Comparison of ENCODE assay signal across 8 cellular contexts in the genomic region with DNA sequence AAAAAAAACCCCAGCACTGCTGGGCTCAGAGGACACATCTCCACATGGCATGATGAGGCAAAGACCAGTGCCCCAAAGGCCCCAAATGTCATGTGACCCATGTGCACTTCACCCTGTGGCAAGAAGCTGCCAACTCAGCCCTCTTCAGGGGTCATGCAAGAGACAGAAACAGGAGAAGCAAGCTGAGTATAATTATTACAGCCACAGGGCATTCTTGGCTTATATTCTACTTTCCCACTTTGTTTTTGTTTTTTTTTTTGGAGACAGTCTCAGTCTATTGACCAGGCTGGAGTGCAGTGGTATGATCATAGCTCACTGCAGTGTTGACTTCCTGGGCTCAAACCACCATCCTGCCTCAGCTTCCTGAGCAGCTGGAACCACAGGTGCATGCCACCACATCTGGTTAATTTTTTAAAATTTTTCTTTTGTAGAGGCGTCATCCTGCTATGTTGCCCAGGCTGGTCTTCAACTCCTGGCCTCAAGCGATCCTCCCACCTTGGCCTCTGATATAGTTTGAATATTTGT. TPM values are rescaled to one million over a fixed set of nuclear protein-coding genes. Genes with fewer than 3 reads are reported as not detected.
DNase-seq lines count a peak whose midpoint lies in the region; ATAC-seq, FAIRE-seq and TF ChIP-seq lines count a peak whose summit lies in the region.

No MANE protein-coding gene starts in this region.

- TF ChIP-seq EP300 in H1 (IDR thresholded peaks at IDR 0.05; ENCODE audit: borderline replicate concordance in 1 of 2, low read depth in 2 of 2, low read length in 2 of 2) (no peak), sigmoid colon (IDR thresholded peaks at IDR 0.05) (no peak)

- POLR2A ChIA-PET in H1 (lab: Charles Lee; ENCODE audit: partially characterized antibody): interaction anchor here (1.3 to 2.4 kb wide), 2 partner anchors 17 to 22 kb away, joined by 3 to 11 read pairs; no protein-coding TSS in a partner anchor

- CTCF ChIA-PET in H1 (lab: Charles Lee; ENCODE audit: partially characterized antibody): interaction anchor here (0.6 to 1.6 kb wide), 5 partner anchors 8 to 413 kb away, joined by 3 to 4 read pairs (median 3); a partner anchor contains a TSS

- ATAC-seq in Right ventricle myocardium superior (ENCODE audit: poor library complexity) (peak; percentile 36), Right ventricle myocardium inferior (no peak)

- no peaks in the 10 kb centered on the region for H3K27me3 ChIP-seq in MM.1S (replicated peaks; ENCODE audit: insufficient read depth, low read length)
- no peaks in the 10 kb centered on the region for H3K27me3 ChIP-seq in H1 (replicated peaks in 1 of 4; ENCODE audit: control insufficient read depth in 3 of 4, extremely low read depth in 1 of 4, insufficient read depth in 3 of 4, low read length in 3 of 4)
- H3K27me3 ChIP-seq in thyroid gland: no peaks in the 10 kb centered on the region
- no peaks in the 10 kb centered on the region for H3K27me3 ChIP-seq in sigmoid colon

- H2BK5ac ChIP-seq in H1 (ENCODE audit: low read depth, low read length): no peak overlapping the region

- H3K9me3 ChIP-seq in MM.1S (replicated peaks; ENCODE audit: insufficient read depth, low read length) (no peaks in the 10 kb centered on the region), H1 (ENCODE audit: insufficient read depth in 2 of 2, low read depth in 1 of 2, low read length in 1 of 2) (no peaks in the 10 kb centered on the region), thyroid gland (no peaks in the 10 kb centered on the region), sigmoid colon (no peaks in the 10 kb centered on the region)

- H2BK12ac ChIP-seq in H1 (ENCODE audit: low read depth, low read length): 0 out of 2 replicates have a peak overlapping the region, but pooled peaks have one; percentile 60

- H3K36me3 ChIP-seq in MM.1S (replicated peaks; ENCODE audit: insufficient read depth, low read length): no peaks in the 10 kb centered on the region
- H3K36me3 ChIP-seq in H1 (ENCODE audit: control insufficient read depth in 2 of 4, insufficient read depth in 4 of 4, low read length in 3 of 4): no peaks in the 10 kb centered on the region
- no peaks in the 10 kb centered on the region for H3K36me3 ChIP-seq in thyroid gland
- H3K36me3 ChIP-seq in sigmoid colon: no peaks in the 10 kb centered on the region

- no peaks in the 10 kb centered on the region for H3K79me1 ChIP-seq in H1 (ENCODE audit: low read depth, low read length)

- H2BK120ac ChIP-seq in H1 (replicated peaks; ENCODE audit: low read depth, low read length): no peak overlapping the region

- H3K4me1 ChIP-seq in MM.1S (ENCODE audit: low read length) (peaks cover 33% of the 10 kb centered on the region), H1 (replicated peaks in 1 of 4; ENCODE audit: control insufficient read depth in 3 of 4, insufficient read depth in 4 of 4, low read length in 3 of 4) (peaks cover 5 to 15% (median 7%) of the 10 kb centered on the region in 4 experiments), thyroid gland (peaks cover 36 to 46% of the 10 kb centered on the region in 2 donors), sigmoid colon (peaks cover 0 to 13% (median 4%) of the 10 kb centered on the region in 4 donors)

- FAIRE-seq in H1 (lab: Jason Lieb, UNC): no peak

- H3K14ac ChIP-seq in H1 (ENCODE audit: insufficient read length): no peak overlapping the region

- TF ChIP-seq POLR2A in H1 (IDR thresholded peaks at IDR 0.05; ENCODE audit: control extremely low read depth in 1 of 2, low read depth in 2 of 2, low read length in 2 of 2) (no peak), thyroid gland (IDR thresholded peaks at IDR 0.05) (no peak), sigmoid colon (IDR thresholded peaks at IDR 0.05) (no peak)

- H4K8ac ChIP-seq in H1 (ENCODE audit: extremely low read depth, insufficient read depth, low read length): no peak overlapping the region

- H4K5ac ChIP-seq in H1 (ENCODE audit: insufficient read length, low read depth, low read length): no peak overlapping the region

- H3K18ac ChIP-seq in H1 (ENCODE audit: extremely low read depth, low read length): no peak overlapping the region; the same call in 1 of the 2 replicates

- no peak overlapping the region for H3K4ac ChIP-seq in H1 (replicated peaks; ENCODE audit: insufficient read length, low read depth, low read length)

- H3K4me2 ChIP-seq in MM.1S (ENCODE audit: low read depth, low read length) (peak overlapping the region; percentile 6; the same call in 1 of the 2 replicates), H1 (ENCODE audit: insufficient read depth in 1 of 2, low read depth in 2 of 2, low read length in 2 of 2) (no peak overlapping the region)

- no peak for DNase-seq in Right ventricle myocardium superior
- DNase-seq in Right ventricle myocardium inferior (ENCODE audit: missing footprints): no peak
- peak; percentile 93 for DNase-seq in MM.1S
- DNase-seq in H1 (ENCODE audit: low read depth in 1 of 2, low spot score in 2 of 2): no peak
- DNase-seq in thyroid gland: peak; percentile 91 to 92
- DNase-seq in sigmoid colon: no peak
- DNase-seq in DMS 273 treated with DMSO at 0.1 percent for 48 hours (lab: John Stamatoyannopoulos, UW): no peak
- DNase-seq in RKO (ENCODE audit: low spot score): no peak

- H3K9ac ChIP-seq in MM.1S (ENCODE audit: low read length): peak overlapping the region; percentile 23; the same call in 1 of the 2 replicates
- no peak overlapping the region for H3K9ac ChIP-seq in H1 (replicated peaks in 1 of 4; ENCODE audit: extremely low read depth in 1 of 4, low read depth in 3 of 4, low read length in 3 of 4)

- no peaks in the 10 kb centered on the region for H3K9me2 ChIP-seq in MM.1S (replicated peaks; ENCODE audit: insufficient read depth, low read length)

- H2AFZ ChIP-seq in MM.1S (ENCODE audit: low read length) (no peak overlapping the region), H1 (ENCODE audit: low read length) (no peak overlapping the region)

- TF ChIP-seq CTCF in MM.1S (IDR thresholded peaks at IDR 0.05; ENCODE audit: low read length) (no peak), H1 (IDR thresholded peaks at IDR 0.05; ENCODE audit: control extremely low read depth in 1 of 3, insufficient read depth in 1 of 3, low read depth in 1 of 3, low read length in 3 of 3) (no peak), thyroid gland (IDR thresholded peaks at IDR 0.05) (no peak), sigmoid colon (IDR thresholded peaks at IDR 0.05) (no peak)

- H2AK5ac ChIP-seq in H1 (ENCODE audit: low read depth, low read length): no peak overlapping the region

- H3K56ac ChIP-seq in H1 (replicated peaks; ENCODE audit: insufficient read length, low read depth, low read length): no peak overlapping the region

- no peaks in the 10 kb centered on the region for H3K23me2 ChIP-seq in H1 (ENCODE audit: low read depth, low read length)

- peaks cover 38% of the 10 kb centered on the region for H3F3A ChIP-seq in MM.1S (ENCODE audit: insufficient read depth, low read length)

- no peak for TF ChIP-seq RAD21 in H1 (IDR thresholded peaks at IDR 0.05 in 1 of 2, conservative IDR thresholded peaks at IDR 0.05 in 1 of 2; ENCODE audit: low read depth in 2 of 2, low read length in 2 of 2)

- H3K4me3 ChIP-seq in MM.1S (ENCODE audit: low read length) (no peak overlapping the region), H1 (ENCODE audit: extremely low read depth in 1 of 4, insufficient read depth in 2 of 4, low read depth in 3 of 4, low read length in 4 of 4) (no peak overlapping the region), thyroid gland (replicated peaks in 1 of 3) (no peak overlapping the region), sigmoid colon (no peak overlapping the region)

- H2BK15ac ChIP-seq in H1 (ENCODE audit: low read length): 0 out of 2 replicates have a peak overlapping the region, but pooled peaks have one; percentile 46

- H3K79me2 ChIP-seq in MM.1S (ENCODE audit: low read length): no peaks in the 10 kb centered on the region
- H3K79me2 ChIP-seq in H1 (ENCODE audit: control insufficient read depth in 1 of 2, insufficient read depth in 2 of 2, low read length in 2 of 2): no peaks in the 10 kb centered on the region

- intact Hi-C loops in Right ventricle myocardium superior (cut with DNase I) (no loop called here), Right ventricle myocardium inferior (cut with DNase I) (no loop called here), thyroid gland (cut with DNase I) (no loop called here), sigmoid colon (cut with DNase I) (no loop called here)

- no peak overlapping the region for H3K23ac ChIP-seq in H1 (ENCODE audit: insufficient read length)

- H4K20me1 ChIP-seq in MM.1S (ENCODE audit: insufficient read depth, low read length) (no peaks in the 10 kb centered on the region), H1 (replicated peaks in 1 of 2; ENCODE audit: control insufficient read depth in 1 of 2, insufficient read depth in 2 of 2, low read length in 2 of 2) (no peaks in the 10 kb centered on the region)

- 85% methylated on average over 2 of the region's 2 CpGs; no CpG with 5 or more reads in 1 of the 2 experiments for WGBS in H1 (ENCODE audit: extremely low coverage in 1 of 2, insufficient coverage in 1 of 2, insufficient read length in 1 of 2, insufficient replicate concordance in 2 of 2, low coverage in 1 of 2, low lambda C conversion rate in 2 of 2, missing lambda C conversion rate in 1 of 2), 2 experiments
- 82 to 89% methylated on average over 2 of the region's 2 CpGs for WGBS in thyroid gland, 2 donors
- WGBS in sigmoid colon, 2 donors: 67 to 92% methylated on average over 2 of the region's 2 CpGs

- H4K91ac ChIP-seq in H1 (replicated peaks; ENCODE audit: insufficient read length, low read length): no peak overlapping the region

- H3K27ac ChIP-seq in MM.1S (ENCODE audit: low read length) (peak overlapping the region; percentile 85), H1 (ENCODE audit: low read depth, low read length) (no peak overlapping the region), thyroid gland (peak overlapping the region; percentile 76 to 95 (median 83)), sigmoid colon (no peak overlapping the region)

- H2BK20ac ChIP-seq in H1 (ENCODE audit: low read length): no peak overlapping the region

RNA-seq across cellular contexts. Expression of gene LITAF, which starts 32.7 kb away (rescaled TPM):
- 74.3 TPM for total RNA-seq in Right ventricle myocardium superior
- total RNA-seq in Right ventricle myocardium inferior: 78.4 TPM
- 160 and 165 TPM in 2 replicates for total RNA-seq in H1 (2021; fragmentation: NEBNext Ultra II Directional; extraction: Animal tissue kit (Norgen Biotek cat#: 25700))
- polyA plus RNA-seq in H1 (2011; rRNA removed): 205 and 315 TPM in 2 replicates
- polyA plus RNA-seq in H1 (2011; cell fraction: cytosol; rRNA removed): 150 TPM
- 185 TPM for polyA plus RNA-seq in H1 (2011; cell fraction: nucleus; rRNA removed)
- polyA plus RNA-seq in H1 (2012, experiment 1 of 2): 80.9 to 155 TPM (median 121 TPM) in 4 replicates
- polyA plus RNA-seq in H1 (2012, experiment 2 of 2): 82.5 TPM
- 77.3 TPM for polyA plus RNA-seq in H1 (2013, experiment 1 of 2)
- 80.0 TPM for polyA plus RNA-seq in H1 (2013, experiment 2 of 2)
- polyA minus RNA-seq in H1 (2011; rRNA and poly(A)+ RNA removed): 140 and 174 TPM in 2 replicates
- polyA minus RNA-seq in H1 (2011; cell fraction: cytosol; rRNA and poly(A)+ RNA removed): 85.9 TPM
- 78.8 TPM for polyA minus RNA-seq in H1 (2011; cell fraction: nucleus; rRNA and poly(A)+ RNA removed)
- total RNA-seq in thyroid gland: 100 to 1,000 TPM; 101 to 136 (median 112) TPM
- total RNA-seq in sigmoid colon: 10 to 100 TPM; 20.6 to 55.1 (median 39.9) TPM
- polyA plus RNA-seq in sigmoid colon: 100 to 1,000 TPM; 176 to 307 (median 195) TPM

RNA-seq across cellular contexts. Expression of gene SNN, which starts 48.9 kb away (rescaled TPM):
- 28.3 TPM for total RNA-seq in Right ventricle myocardium superior
- 27.7 TPM for total RNA-seq in Right ventricle myocardium inferior
- total RNA-seq in H1 (2021; fragmentation: NEBNext Ultra II Directional; extraction: Animal tissue kit (Norgen Biotek cat#: 25700)): 60.6 and 66.9 TPM in 2 replicates
- 37.4 and 53.4 TPM in 2 replicates for polyA plus RNA-seq in H1 (2011; rRNA removed)
- polyA plus RNA-seq in H1 (2011; cell fraction: cytosol; rRNA removed): 52.8 TPM
- 43.9 TPM for polyA plus RNA-seq in H1 (2011; cell fraction: nucleus; rRNA removed)
- polyA plus RNA-seq in H1 (2012, experiment 1 of 2): 51.0 to 60.1 TPM (median 55.9 TPM) in 4 replicates
- 48.7 TPM for polyA plus RNA-seq in H1 (2012, experiment 2 of 2)
- polyA plus RNA-seq in H1 (2013, experiment 1 of 2): 34.2 TPM
- polyA plus RNA-seq in H1 (2013, experiment 2 of 2): 39.2 TPM
- polyA minus RNA-seq in H1 (2011; rRNA and poly(A)+ RNA removed): 33.4 and 34.6 TPM in 2 replicates
- 23.3 TPM for polyA minus RNA-seq in H1 (2011; cell fraction: cytosol; rRNA and poly(A)+ RNA removed)
- 24.7 TPM for polyA minus RNA-seq in H1 (2011; cell fraction: nucleus; rRNA and poly(A)+ RNA removed)
- 10 to 100 TPM; 31.5 to 50.6 (median 36.3) TPM for total RNA-seq in thyroid gland
- 10 to 100 TPM; 10.8 to 15.3 (median 13.5) TPM for total RNA-seq in sigmoid colon
- 10 to 100 TPM in 1 of 3 donors, 1 to 10 TPM in 2; 5.1 to 14.4 (median 6.0) TPM for polyA plus RNA-seq in sigmoid colon

Comparison
In these comparisons a context has a peak if more than half of its experiments do, and no peak if none do; other contexts are left out.
1. DNase-seq: peak in MM.1S (single experiment) and thyroid gland (2 of 2); none in Right ventricle myocardium superior (single experiment), Right ventricle myocardium inferior (single experiment), H1 (0 of 2), sigmoid colon (single experiment), DMS 273 treated with DMSO at 0.1 percent for 48 hours (single experiment) and RKO (single experiment).
2. H3K27ac ChIP-seq: peak in MM.1S (single experiment) and thyroid gland (3 of 3); none in H1 (single experiment) and sigmoid colon (0 of 4).